In genomic region chr6:132000296-132000695, GRCh38 we compare ENCODE assay signal across 2 cellular contexts.
A peak's percentile ranks its signal among the peaks of the same experiment; 100 is the strongest.
TF ChIP-seq lines count a peak whose summit lies in the region.

No MANE protein-coding gene starts in this region.

TF ChIP-seq in K562, 482 proteins besides CTCF, POLR2A, EP300 and RAD21 (continued from another document):
- TF ChIP-seq RHOXF2B (CRISPR knock-in tag; conservative IDR thresholded peaks at IDR 0.05) (no peak), MCM5 (IDR thresholded peaks at IDR 0.05; ENCODE audit: low read depth) (no peak), MCM2 (IDR thresholded peaks at IDR 0.05; ENCODE audit: low read depth) (no peak), ZNF24 (IDR thresholded peaks at IDR 0.05) (no peak), ZNF316 (IDR thresholded peaks at IDR 0.05) (peak; percentile 21; the same call in 1 of the 2 replicates)

TF ChIP-seq in WTC11, 78 proteins besides CTCF, POLR2A, EP300 and RAD21 (continued from another document):
- TF ChIP-seq, protein P1, sequence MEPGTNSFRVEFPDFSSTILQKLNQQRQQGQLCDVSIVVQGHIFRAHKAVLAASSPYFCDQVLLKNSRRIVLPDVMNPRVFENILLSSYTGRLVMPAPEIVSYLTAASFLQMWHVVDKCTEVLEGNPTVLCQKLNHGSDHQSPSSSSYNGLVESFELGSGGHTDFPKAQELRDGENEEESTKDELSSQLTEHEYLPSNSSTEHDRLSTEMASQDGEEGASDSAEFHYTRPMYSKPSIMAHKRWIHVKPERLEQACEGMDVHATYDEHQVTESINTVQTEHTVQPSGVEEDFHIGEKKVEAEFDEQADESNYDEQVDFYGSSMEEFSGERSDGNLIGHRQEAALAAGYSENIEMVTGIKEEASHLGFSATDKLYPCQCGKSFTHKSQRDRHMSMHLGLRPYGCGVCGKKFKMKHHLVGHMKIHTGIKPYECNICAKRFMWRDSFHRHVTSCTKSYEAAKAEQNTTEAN (CRISPR knock-in tag; IDR thresholded peaks at IDR 0.05) = no peak
- TF ChIP-seq NR1H2 (CRISPR knock-in tag; IDR thresholded peaks at IDR 0.05) (no peak), TEAD4 (CRISPR knock-in tag; IDR thresholded peaks at IDR 0.05) (no peak)
